ENCODE assay signal across 10 cellular contexts in genomic region chr2:31729442-31730092, GRCh38.
DNase-seq lines count a peak whose midpoint lies in the region; ATAC-seq and TF ChIP-seq lines count a peak whose summit lies in the region.
"Had no signal": no experiment of that assay in that cellular context is flagged by ENCODE, and none has a peak within 500 bp of the region (broad histone marks: within the 10 kb centered on the region; RNA-seq: fewer than 3 reads in every experiment).

No MANE protein-coding gene starts in this region.

- TF ChIP-seq CTCF in endodermal cell (conservative IDR thresholded peaks at IDR 0.05) (peak; percentile 80), type B pancreatic cell (conservative IDR thresholded peaks at IDR 0.05) (peak; percentile 53)

- H3K27me3 Mint-ChIP-seq in endodermal cell (ENCODE audit: insufficient read depth) = no peaks in the 10 kb centered on the region
- H3K27me3 Mint-ChIP-seq in type B pancreatic cell = peaks cover 4% of the 10 kb centered on the region

- H3K9me3 Mint-ChIP-seq in endodermal cell (peaks cover 16% of the 10 kb centered on the region), type B pancreatic cell (no peaks in the 10 kb centered on the region)
- H3K9me3 Mint-ChIP-seq: T-helper 1 cell treated with Interleukin-12 subunit alpha and Interleukin-12 subunit beta and Interleukin-4 antibody, amounts not matched to agents 30 μg/mL and 1 μg/mL, for 36 hours had no signal

- no peaks in the 10 kb centered on the region for H3K9me3 ChIP-seq in endodermal cell (ENCODE audit: control insufficient read depth, low read length)

- H3K4me3 Mint-ChIP-seq in endodermal cell (no peak overlapping the region), type B pancreatic cell (no peak overlapping the region)
- H3K4me3 Mint-ChIP-seq: immature natural killer cell; T-helper 1 cell treated with Interleukin-12 subunit alpha and Interleukin-12 subunit beta and Interleukin-4 antibody, amounts not matched to agents 30 μg/mL and 1 μg/mL, for 36 hours had no signal

- H3K4me1 Mint-ChIP-seq in endodermal cell (no peaks in the 10 kb centered on the region), type B pancreatic cell (ENCODE audit: unreplicated experiment) (no peaks in the 10 kb centered on the region)
- H3K4me1 Mint-ChIP-seq: immature natural killer cell had no signal

- WGBS in endodermal cell (ENCODE audit: insufficient coverage in 1 of 2, insufficient read length in 1 of 2), 2 experiments = 58 to 78% methylated on average over 2 to 5 of the region's 5 CpGs

- peak overlapping the region; percentile 14 for H3K27ac Mint-ChIP-seq in endodermal cell
- no peak overlapping the region for H3K27ac Mint-ChIP-seq in type B pancreatic cell
- H3K27ac Mint-ChIP-seq: immature natural killer cell; T-helper 1 cell treated with Interleukin-12 subunit alpha and Interleukin-12 subunit beta and Interleukin-4 antibody, amounts not matched to agents 30 μg/mL and 1 μg/mL, for 36 hours had no signal

- H3K36me3 Mint-ChIP-seq in endodermal cell (ENCODE audit: low read depth) = no peaks in the 10 kb centered on the region
- no peaks in the 10 kb centered on the region for H3K36me3 Mint-ChIP-seq in type B pancreatic cell
- H3K36me3 Mint-ChIP-seq: immature natural killer cell had no signal

- no peaks in the 10 kb centered on the region for H3K4me1 ChIP-seq in endodermal cell (ENCODE audit: control insufficient read depth, insufficient read depth, low read length)

- no peaks in the 10 kb centered on the region for H3K36me3 ChIP-seq in endodermal cell (ENCODE audit: control insufficient read depth, insufficient read depth, low read length)

- H3K27ac ChIP-seq in endodermal cell (ENCODE audit: low read depth, low read length) = no peak overlapping the region

- peak; percentile 31 for DNase-seq in SIG-M5 treated with dmso at 0.1 percent for 504 hours (lab: John Stamatoyannopoulos, UW; ENCODE audit: unreplicated experiment)
- DNase-seq in SIG-M5 (lab: John Stamatoyannopoulos, UW) = no peak
- peak; percentile 17 for DNase-seq in NCI-H345 treated with DMSO at 0.1 percent for 48 hours (lab: John Stamatoyannopoulos, UW; ENCODE audit: unreplicated experiment)
- DNase-seq in endodermal cell = peak; percentile 64
- no peak for DNase-seq in type B pancreatic cell (ENCODE audit: extremely low spot score, unreplicated experiment)
- no peak for DNase-seq in mesenteric fat pad (ENCODE audit: low spot score)
- DNase-seq: immature natural killer cell had no signal

- H3K27me3 ChIP-seq in endodermal cell (ENCODE audit: control insufficient read depth, insufficient read depth, low read length, poor library complexity, severe bottlenecking) = no peaks in the 10 kb centered on the region

- H3K9ac ChIP-seq in endodermal cell (ENCODE audit: extremely low read depth, low read length, poor library complexity, severe bottlenecking) = no peak overlapping the region

- H3K4me3 ChIP-seq in endodermal cell (ENCODE audit: low read length) = no peak overlapping the region

- ATAC-seq in HG02973 (IDR thresholded peaks at IDR 0.05; ENCODE audit: unreplicated experiment) = no peak
- no peak for ATAC-seq in GM21825 (IDR thresholded peaks at IDR 0.05; ENCODE audit: unreplicated experiment)

Comparison
In these comparisons a context has a peak if more than half of its experiments do, and no peak if none do; other contexts are left out.
1. DNase-seq: peak in SIG-M5 treated with dmso at 0.1 percent for 504 hours (single experiment), NCI-H345 treated with DMSO at 0.1 percent for 48 hours (single experiment) and endodermal cell (single experiment); none in SIG-M5 (single experiment), type B pancreatic cell (single experiment) and mesenteric fat pad (single experiment).